ENCODE assay signal across 8 cellular contexts in the genomic region with DNA sequence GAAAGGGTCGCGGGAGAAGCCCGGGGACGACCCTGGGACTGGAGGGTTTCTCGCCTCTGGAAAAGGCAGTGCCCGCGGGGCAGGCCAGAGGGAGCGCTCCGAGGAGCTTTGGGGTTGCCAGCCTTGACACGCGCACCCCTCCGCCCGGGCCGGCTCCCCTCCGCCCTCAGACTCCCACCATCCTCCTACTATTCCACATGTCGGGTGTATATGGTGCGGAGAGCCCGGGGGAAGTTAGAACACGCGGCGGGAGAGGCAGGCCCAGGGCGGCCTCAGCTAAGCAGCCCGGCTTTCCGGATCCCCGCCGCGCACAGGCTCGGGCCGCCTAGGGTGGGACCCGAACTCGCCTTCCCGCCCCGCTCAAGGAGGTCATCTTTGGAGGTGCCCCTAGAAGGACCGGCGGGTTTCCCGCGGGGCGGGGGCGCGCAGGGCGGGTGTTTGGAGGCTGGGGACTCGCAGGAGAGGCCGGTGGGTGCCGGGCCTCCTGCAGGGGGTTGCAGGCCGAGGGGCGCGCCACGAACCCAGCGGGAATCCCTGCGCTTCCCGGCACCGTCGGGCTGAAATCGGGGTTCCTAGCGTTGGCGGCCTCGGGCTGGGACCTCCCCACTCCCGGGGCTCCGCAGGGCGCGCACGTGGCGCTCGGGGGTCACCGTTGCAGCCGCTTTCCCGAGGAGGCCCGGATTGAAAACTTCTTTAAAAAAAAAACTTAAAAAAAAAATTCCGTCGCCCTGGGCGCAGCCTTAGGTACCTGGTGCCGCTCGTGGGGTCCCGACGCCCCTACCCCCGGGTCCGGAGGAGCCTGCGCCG.
DNase-seq lines count a peak whose midpoint lies in the region; ATAC-seq lines count a peak whose summit lies in the region.

No MANE protein-coding gene starts in this region.

- H3K27me3 ChIP-seq in iPS-20b (ENCODE audit: insufficient read depth, low read length), result peaks cover 50% of the 10 kb centered on the region

- H3K27me3 Mint-ChIP-seq in activated naive CD4-positive, alpha-beta T cell treated with anti-CD3 and anti-CD28 coated beads, Interleukin-2, amount 50 U/mL, for 24 hours, result no peaks in the 10 kb centered on the region
- H3K27me3 Mint-ChIP-seq in stimulated activated memory B cell treated with anti-CD40 and anti-IgM and Interleukin-4, amounts not matched to agents 10 μg/mL and 1 μg/mL and 100 μg/mL, for 72 hours, result no peaks in the 10 kb centered on the region

- H3K9me3 Mint-ChIP-seq in activated naive CD4-positive, alpha-beta T cell treated with anti-CD3 and anti-CD28 coated beads, Interleukin-2, amount 50 U/mL, for 24 hours, result no peaks in the 10 kb centered on the region
- H3K9me3 Mint-ChIP-seq in stimulated activated memory B cell treated with anti-CD40 and anti-IgM and Interleukin-4, amounts not matched to agents 10 μg/mL and 1 μg/mL and 100 μg/mL, for 72 hours, result no peaks in the 10 kb centered on the region

- no peaks in the 10 kb centered on the region; the same call in 1 of the 2 replicates for H3K9me3 ChIP-seq in iPS-20b (ENCODE audit: insufficient read depth, low read depth, low read length)

- peak overlapping the region; percentile 91 for H3K27ac Mint-ChIP-seq in activated naive CD4-positive, alpha-beta T cell treated with anti-CD3 and anti-CD28 coated beads, Interleukin-2, amount 50 U/mL, for 24 hours
- H3K27ac Mint-ChIP-seq in stimulated activated memory B cell treated with anti-CD40 and anti-IgM and Interleukin-4, amounts not matched to agents 10 μg/mL and 1 μg/mL and 100 μg/mL, for 72 hours, result peak overlapping the region; percentile 88

- peaks cover 5% of the 10 kb centered on the region for H3K36me3 Mint-ChIP-seq in activated naive CD4-positive, alpha-beta T cell treated with anti-CD3 and anti-CD28 coated beads, Interleukin-2, amount 50 U/mL, for 24 hours
- peaks cover 20% of the 10 kb centered on the region for H3K36me3 Mint-ChIP-seq in stimulated activated memory B cell treated with anti-CD40 and anti-IgM and Interleukin-4, amounts not matched to agents 10 μg/mL and 1 μg/mL and 100 μg/mL, for 72 hours

- peak; percentile 76 for DNase-seq in activated CD8-positive, alpha-beta memory T cell treated with anti-CD3 and anti-CD28 coated beads for 24 hours
- DNase-seq in activated CD8-positive, alpha-beta memory T cell treated with anti-CD3 and anti-CD28 coated beads, Interleukin-2, amount 50 U/mL, for 4 hours, result no peak
- no peak for DNase-seq in NCI-H2227 treated with DMSO at 0.1 percent for 48 hours (lab: John Stamatoyannopoulos, UW)
- no peak for DNase-seq in HCEC 1CT

- H3K4me3 Mint-ChIP-seq in activated naive CD4-positive, alpha-beta T cell treated with anti-CD3 and anti-CD28 coated beads, Interleukin-2, amount 50 U/mL, for 24 hours, result peak overlapping the region; percentile 87
- peak overlapping the region; percentile 85 for H3K4me3 Mint-ChIP-seq in stimulated activated memory B cell treated with anti-CD40 and anti-IgM and Interleukin-4, amounts not matched to agents 10 μg/mL and 1 μg/mL and 100 μg/mL, for 72 hours

- no peak overlapping the region for H3K27ac ChIP-seq in iPS-20b (ENCODE audit: low read length)

- ATAC-seq in stimulated activated memory B cell treated with anti-CD40 and anti-IgM and Interleukin-4, amounts not matched to agents 10 μg/mL and 1 μg/mL and 100 μg/mL, for 72 hours, result peak; percentile 10
- ATAC-seq in GM18909 (IDR thresholded peaks at IDR 0.05; ENCODE audit: poor library complexity, unreplicated experiment), result no peak

- H3K4me1 ChIP-seq in iPS-20b (ENCODE audit: insufficient read depth, low read length), result no peaks in the 10 kb centered on the region

- H3K36me3 ChIP-seq in iPS-20b (ENCODE audit: insufficient read depth, low read depth, low read length), result no peaks in the 10 kb centered on the region

- peak overlapping the region; percentile 45; the same call in 1 of the 2 replicates for H3K4me3 ChIP-seq in iPS-20b (ENCODE audit: low read length)

- H3K9ac ChIP-seq in iPS-20b (ENCODE audit: low read depth, low read length), result no peak overlapping the region

- H3K4me1 Mint-ChIP-seq in activated naive CD4-positive, alpha-beta T cell treated with anti-CD3 and anti-CD28 coated beads, Interleukin-2, amount 50 U/mL, for 24 hours, result peaks cover 57% of the 10 kb centered on the region
- H3K4me1 Mint-ChIP-seq in stimulated activated memory B cell treated with anti-CD40 and anti-IgM and Interleukin-4, amounts not matched to agents 10 μg/mL and 1 μg/mL and 100 μg/mL, for 72 hours, result peaks cover 59% of the 10 kb centered on the region
